ENCODE assay signal across 10 cellular contexts in the genomic region with DNA sequence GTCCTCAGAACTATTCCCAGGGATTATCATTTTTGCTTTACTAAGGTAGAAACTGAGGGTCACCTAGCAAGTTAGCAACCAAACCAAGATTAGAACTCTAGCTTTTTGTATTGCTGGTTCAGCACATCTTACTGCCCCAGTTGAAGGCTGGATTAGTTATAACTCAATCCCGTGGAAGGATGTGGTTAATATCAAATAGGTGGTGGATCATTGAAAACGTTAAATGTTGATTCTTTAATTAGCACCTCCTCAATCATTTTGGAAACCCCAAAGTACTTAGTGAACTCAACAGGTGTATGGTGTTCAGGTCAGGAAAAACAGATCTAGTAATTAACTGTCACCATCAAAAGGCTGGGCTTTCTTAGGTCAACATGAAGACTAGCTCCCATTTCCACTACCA.
A peak's percentile ranks its signal among the peaks of the same experiment; 100 is the strongest.
DNase-seq lines count a peak whose midpoint lies in the region; ATAC-seq and TF ChIP-seq lines count a peak whose summit lies in the region.
"Had no signal": no experiment of that assay in that cellular context is flagged by ENCODE, and none has a peak within 500 bp of the region (broad histone marks: within the 10 kb centered on the region; RNA-seq: fewer than 3 reads in every experiment).

No MANE protein-coding gene starts in this region.

- H3K27ac ChIP-seq in CD4-positive, alpha-beta memory T cell (ENCODE audit: low read depth, low read length): peak overlapping the region; percentile 50
- peak overlapping the region; percentile 95 to 99 (median 96) for H3K27ac ChIP-seq in gastrocnemius medialis

- intact Hi-C loops in CD4-positive, alpha-beta memory T cell (cut with micrococcal nuclease): no loop called here
- intact Hi-C loops in gastrocnemius medialis (cut with DNase I; ENCODE audit: low total_unique reads): loop anchor here (1.0 to 10.0 kb wide), 2 partner anchors 7 to 1211 kb away; no protein-coding TSS in a partner anchor

- peaks cover 33% of the 10 kb centered on the region for H3K36me3 ChIP-seq in CD4-positive, alpha-beta memory T cell (ENCODE audit: insufficient read depth, low read length)
- H3K36me3 ChIP-seq in gastrocnemius medialis: peaks cover 8 to 85% of the 10 kb centered on the region in 2 donors

- TF ChIP-seq CTCF in chondrocyte (IDR thresholded peaks at IDR 0.05) (no peak), gastrocnemius medialis (IDR thresholded peaks at IDR 0.05 in 4 of 5, conservative IDR thresholded peaks at IDR 0.05 in 1 of 5) (no peak)

- DNase-seq in CD4-positive, alpha-beta memory T cell: peak in 1 of 5 donors; percentile 51
- peak in 2 of 3 experiments; percentile 24 to 81 for DNase-seq in NCI-H1417 (lab: John Stamatoyannopoulos, UW)
- DNase-seq in chondrocyte (ENCODE audit: low spot score): no peak
- no peak for DNase-seq in gastrocnemius medialis
- DNase-seq in DMS79 (lab: John Stamatoyannopoulos, UW): no peak
- DNase-seq in HCEC 1CT: no peak
- DNase-seq: activated CD4-positive, CD25-positive, alpha-beta regulatory T cell treated with anti-CD3 and anti-CD28 coated beads, Interleukin-2, amount 50 U/mL, for 72 hours; OCI-M1; stimulated activated CD4-positive, alpha-beta T cell treated with anti-CD3 and anti-CD28 coated beads, Interleukin-4, amount 100 ng/mL, for 1 hour had no signal

- no peaks in the 10 kb centered on the region for H3K27me3 Mint-ChIP-seq in CD4-positive, alpha-beta memory T cell
- H3K27me3 Mint-ChIP-seq in chondrocyte (ENCODE audit: low read depth): no peaks in the 10 kb centered on the region

- H3K4me1 ChIP-seq in CD4-positive, alpha-beta memory T cell (ENCODE audit: insufficient read depth, low read length): peaks cover 78% of the 10 kb centered on the region
- peaks cover 31 to 65% of the 10 kb centered on the region in 2 donors for H3K4me1 ChIP-seq in gastrocnemius medialis

- no peak for TF ChIP-seq POLR2A in gastrocnemius medialis (IDR thresholded peaks at IDR 0.05)

- peaks cover 0 to 2% (median 0%) of the 10 kb centered on the region in 8 donors for H3K9me3 Mint-ChIP-seq in CD4-positive, alpha-beta memory T cell
- peaks cover 3% of the 10 kb centered on the region for H3K9me3 Mint-ChIP-seq in chondrocyte (ENCODE audit: low read depth)

- peak overlapping the region; percentile 72 to 100 (median 93) for H3K27ac Mint-ChIP-seq in CD4-positive, alpha-beta memory T cell
- H3K27ac Mint-ChIP-seq in chondrocyte (ENCODE audit: unreplicated experiment): peak overlapping the region; percentile 82

- H3K36me3 Mint-ChIP-seq in CD4-positive, alpha-beta memory T cell: peaks cover 62 to 80% of the 10 kb centered on the region in 2 donors
- H3K36me3 Mint-ChIP-seq in chondrocyte (ENCODE audit: low read depth): peaks cover 59% of the 10 kb centered on the region

- CTCF ChIA-PET in CD4-positive, alpha-beta memory T cell (lab: Charles Lee; ENCODE audit: partially characterized antibody): interaction anchor here (0.6 to 3.3 kb wide), 13 partner anchors 8 to 198 kb away, joined by 3 to 45 read pairs (median 5); no protein-coding TSS in a partner anchor

- H3K4me3 ChIP-seq in CD4-positive, alpha-beta memory T cell (ENCODE audit: low read length in 2 of 2): peak overlapping the region in 1 of 2 donors; percentile 39
- peak overlapping the region; percentile 46 to 79 (median 74) for H3K4me3 ChIP-seq in gastrocnemius medialis

- in situ Hi-C loops in gastrocnemius medialis (cut with MboI; ENCODE audit: low sequenced_read_pairs in 4 of 4): loop anchor here in 2 of 4 donors (10.0 to 25.0 kb wide), 4 partner anchors 1117 to 1661 kb away; partner anchors contain the start of gene RHOBTB1 (in 1 of the 2)

- H3K9me3 ChIP-seq in CD4-positive, alpha-beta memory T cell (ENCODE audit: control insufficient read depth in 1 of 2, low read length in 2 of 2): no peaks in the 10 kb centered on the region
- no peaks in the 10 kb centered on the region for H3K9me3 ChIP-seq in gastrocnemius medialis

- H3K4me1 Mint-ChIP-seq in CD4-positive, alpha-beta memory T cell: peaks cover 52 to 98% (median 75%) of the 10 kb centered on the region in 4 donors
- peaks cover 82% of the 10 kb centered on the region for H3K4me1 Mint-ChIP-seq in chondrocyte (ENCODE audit: low read depth)

- H3K27me3 ChIP-seq in CD4-positive, alpha-beta memory T cell (ENCODE audit: insufficient read depth, low read length): no peaks in the 10 kb centered on the region
- no peaks in the 10 kb centered on the region for H3K27me3 ChIP-seq in gastrocnemius medialis

- ATAC-seq in gastrocnemius medialis (no peak), HG03571 (IDR thresholded peaks at IDR 0.05; ENCODE audit: unreplicated experiment) (no peak)

- H3K4me3 Mint-ChIP-seq in CD4-positive, alpha-beta memory T cell: peak overlapping the region; percentile 57 to 93 (median 75)
- H3K4me3 Mint-ChIP-seq in chondrocyte (ENCODE audit: unreplicated experiment): peak overlapping the region; percentile 54

- POLR2A ChIA-PET in CD4-positive, alpha-beta memory T cell (lab: Charles Lee; ENCODE audit: partially characterized antibody): interaction anchor here (0.7 to 3.4 kb wide), 19 partner anchors 8 to 186 kb away, joined by 3 to 20 read pairs (median 4); partner anchors contain the start of gene ARID5B

Comparison
In these comparisons a context has a peak if more than half of its experiments do, and no peak if none do; other contexts are left out.
1. DNase-seq: peak in NCI-H1417 (2 of 3); none in chondrocyte (single experiment), gastrocnemius medialis (0 of 2), DMS79 (single experiment) and HCEC 1CT (single experiment).